7 cellular contexts compared by ENCODE assay signal in the genomic region with DNA sequence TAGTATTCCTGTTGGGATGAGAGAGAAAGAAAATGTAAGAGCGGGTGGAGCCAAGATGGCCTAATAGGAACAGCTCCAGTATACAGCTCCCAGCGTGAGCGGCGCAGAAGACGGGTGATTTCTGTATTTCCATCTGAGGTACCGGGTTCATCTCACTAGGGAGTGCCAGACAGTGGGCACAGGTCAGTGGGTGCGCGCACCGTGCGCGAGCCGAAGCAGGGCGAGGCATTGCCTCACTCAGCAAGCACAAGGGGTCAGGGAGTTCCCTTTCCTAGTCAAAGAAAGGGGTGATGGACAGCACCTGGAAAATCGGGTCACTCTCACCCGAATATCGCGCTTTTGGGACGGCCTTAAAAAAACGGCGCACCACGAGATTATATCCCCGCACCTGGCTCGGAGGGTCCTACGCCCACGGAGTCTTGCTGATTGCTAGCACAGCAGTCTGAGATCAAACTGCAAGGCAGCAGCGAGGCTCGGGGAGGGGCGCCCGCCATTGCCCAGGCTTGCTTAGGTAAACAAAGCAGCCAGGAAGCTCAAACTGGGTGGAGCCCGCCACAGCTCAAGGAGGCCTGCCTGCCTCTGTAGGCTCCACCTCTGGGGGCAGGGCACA.
DNase-seq lines count a peak whose midpoint lies in the region; ATAC-seq and TF ChIP-seq lines count a peak whose summit lies in the region.
"Not testable (repeated sequence)": the region's sequence is repeated elsewhere in the genome, so short reads cannot be mapped to it uniquely, and the experiment has no call there.

No MANE protein-coding gene starts in this region.

- not testable (repeated sequence) for H3K4me1 Mint-ChIP-seq in activated B cell treated with CpG ODN at 0.5 μM for 24 hours; activated naive CD8-positive, alpha-beta T cell treated with anti-CD3 and anti-CD28 coated beads for 36 hours

- peak overlapping the region; percentile 81 for H3K9ac ChIP-seq in GM23248
- not testable (repeated sequence) for H3K9ac ChIP-seq in skeletal muscle satellite cell (ENCODE audit: low read depth, low read length)

- POLR2A ChIA-PET in activated B cell treated with CpG ODN at 0.5 μM for 24 hours (lab: Charles Lee): not testable (repeated sequence)

- not testable (repeated sequence) for H3K9me2 ChIP-seq in GM23248 (ENCODE audit: insufficient read depth)

- not testable (repeated sequence) for H3K36me3 Mint-ChIP-seq in activated B cell treated with CpG ODN at 0.5 μM for 24 hours (ENCODE audit: low read depth); activated naive CD8-positive, alpha-beta T cell treated with anti-CD3 and anti-CD28 coated beads for 36 hours

- H3K27me3 Mint-ChIP-seq in activated B cell treated with CpG ODN at 0.5 μM for 24 hours; activated naive CD8-positive, alpha-beta T cell treated with anti-CD3 and anti-CD28 coated beads for 36 hours: not testable (repeated sequence)

- not testable (repeated sequence) for H3K79me2 ChIP-seq in GM23248 (ENCODE audit: insufficient read depth)

- H3F3A ChIP-seq in GM23248 (ENCODE audit: insufficient read depth): not testable (repeated sequence)

- H3K9me3 ChIP-seq in GM23248 (ENCODE audit: low read depth); left lung; skeletal muscle satellite cell (replicated peaks; ENCODE audit: low read length): not testable (repeated sequence)

- in situ Hi-C loops in GM23248 (cut with MboI): not testable (repeated sequence)

- peak overlapping the region; percentile 89 for H2AFZ ChIP-seq in GM23248

- CTCF ChIA-PET in activated B cell treated with CpG ODN at 0.5 μM for 24 hours (lab: Charles Lee): not testable (repeated sequence)

- peak overlapping the region; percentile 85 for H3K4me3 Mint-ChIP-seq in activated B cell treated with CpG ODN at 0.5 μM for 24 hours
- peak overlapping the region; percentile 76 for H3K4me3 Mint-ChIP-seq in activated naive CD8-positive, alpha-beta T cell treated with anti-CD3 and anti-CD28 coated beads for 36 hours

- H4K20me1 ChIP-seq in GM23248 (ENCODE audit: insufficient read depth): not testable (repeated sequence)

- not testable (repeated sequence) for H3K9me3 Mint-ChIP-seq in activated B cell treated with CpG ODN at 0.5 μM for 24 hours; activated naive CD8-positive, alpha-beta T cell treated with anti-CD3 and anti-CD28 coated beads for 36 hours

- H3K27me3 ChIP-seq in GM23248 (replicated peaks; ENCODE audit: insufficient read depth); left lung; skeletal muscle satellite cell (ENCODE audit: control insufficient read depth, insufficient read depth, low read length): not testable (repeated sequence)

- intact Hi-C loops in activated B cell treated with CpG ODN at 0.5 μM for 24 hours (cut with micrococcal nuclease); left lung (cut with DNase I): not testable (repeated sequence)

- peak overlapping the region; percentile 76 for H3K27ac Mint-ChIP-seq in activated B cell treated with CpG ODN at 0.5 μM for 24 hours
- H3K27ac Mint-ChIP-seq in activated naive CD8-positive, alpha-beta T cell treated with anti-CD3 and anti-CD28 coated beads for 36 hours: peak overlapping the region; percentile 61

- H3K4me1 ChIP-seq in GM23248 (ENCODE audit: insufficient read depth); left lung; skeletal muscle satellite cell (ENCODE audit: control insufficient read depth, insufficient read depth, low read length): not testable (repeated sequence)

- peak overlapping the region; percentile 72 for H3K4me3 ChIP-seq in GM23248
- peak overlapping the region; percentile 19 to 33 for H3K4me3 ChIP-seq in left lung
- H3K4me3 ChIP-seq in skeletal muscle satellite cell (ENCODE audit: low read length): peak overlapping the region; percentile 64

- DNase-seq in GM23248 (peak; percentile 34), NCI-H2227 (lab: John Stamatoyannopoulos, UW; ENCODE audit: unreplicated experiment) (peak; percentile 31), left lung (peak in 1 of 2 donors; percentile 24)
- DNase-seq in activated B cell treated with CpG ODN at 0.5 μM for 24 hours: not testable (repeated sequence)
- DNase-seq in activated naive CD8-positive, alpha-beta T cell treated with anti-CD3 and anti-CD28 coated beads for 36 hours: peak; percentile 6

- H3K27ac ChIP-seq in GM23248 (peak overlapping the region; percentile 33), left lung (peak overlapping the region in 1 of 2 donors; percentile 26)

- WGBS in GM23248 (ENCODE audit: low coverage in 1 of 2, low lambda C conversion rate in 2 of 2, missing lambda C conversion rate in 2 of 2), 2 experiments: 24 to 26% methylated on average over 29 to 30 of the region's 30 CpGs

- not testable (repeated sequence) for H3K36me3 ChIP-seq in GM23248 (ENCODE audit: low read depth); left lung; skeletal muscle satellite cell (ENCODE audit: insufficient read depth, low read length)

- TF ChIP-seq CTCF in activated B cell treated with CpG ODN at 0.5 μM for 24 hours (IDR thresholded peaks at IDR 0.05); left lung (IDR thresholded peaks at IDR 0.05): not testable (repeated sequence)

- not testable (repeated sequence) for ATAC-seq in activated B cell treated with CpG ODN at 0.5 μM for 24 hours (ENCODE audit: low read depth)
- peak; percentile 62 for ATAC-seq in esophagus mucosa
- peak; percentile 42 for ATAC-seq in left lung

- H3K4me2 ChIP-seq in GM23248 (ENCODE audit: unreplicated experiment) (peak overlapping the region; percentile 45), skeletal muscle satellite cell (ENCODE audit: low read length) (peak overlapping the region; percentile 65)
